In the genomic region with DNA sequence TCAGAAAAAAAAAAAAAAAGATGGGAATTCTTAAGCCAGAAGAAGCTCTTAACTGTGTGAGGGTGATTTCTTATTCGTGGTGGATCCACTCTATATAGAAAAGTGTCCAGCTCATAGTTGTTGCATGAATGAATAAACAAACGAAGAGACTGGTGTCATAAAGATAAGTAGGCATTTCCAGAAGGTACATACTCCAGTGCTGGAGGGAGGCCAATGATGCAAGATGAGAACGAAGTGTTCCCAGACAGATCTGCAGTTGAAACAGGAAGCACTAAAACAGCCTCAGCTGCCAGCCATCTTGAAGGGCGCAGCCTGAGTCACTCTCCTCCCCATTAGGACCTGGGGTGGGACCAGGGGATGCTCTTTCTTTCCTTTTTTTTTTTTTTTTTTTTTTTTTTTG, we compare ENCODE assay signal across 10 cellular contexts. TPM values are rescaled to one million over a fixed set of nuclear protein-coding genes. Genes with fewer than 3 reads are reported as not detected.
DNase-seq lines count a peak whose midpoint lies in the region; ATAC-seq and TF ChIP-seq lines count a peak whose summit lies in the region.
"Had no signal": no experiment of that assay in that cellular context is flagged by ENCODE, and none has a peak within 500 bp of the region (broad histone marks: within the 10 kb centered on the region; RNA-seq: fewer than 3 reads in every experiment).

No MANE protein-coding gene starts in this region.

- H3K36me3 ChIP-seq in CD4-positive, alpha-beta memory T cell (ENCODE audit: insufficient read depth, low read length) = no peaks in the 10 kb centered on the region
- H3K36me3 ChIP-seq: cardiac muscle cell had no signal

- no peak overlapping the region for H3K4me3 ChIP-seq in CD4-positive, alpha-beta memory T cell (ENCODE audit: low read length in 2 of 2)
- H3K4me3 ChIP-seq: cardiac muscle cell had no signal

- no peak overlapping the region for H3K27ac ChIP-seq in CD4-positive, alpha-beta memory T cell (ENCODE audit: low read depth, low read length)
- H3K27ac ChIP-seq: cardiac muscle cell had no signal

- peaks cover 0 to 3% of the 10 kb centered on the region in 2 donors for H3K36me3 Mint-ChIP-seq in CD4-positive, alpha-beta memory T cell
- H3K36me3 Mint-ChIP-seq: natural killer cell treated with Interleukin-12 subunit alpha and Interleukin-12 subunit beta and Interleukin-15 and Interleukin-18, amount 100 ng/mL, for 72 hours had no signal

- ATAC-seq in omental fat pad (ENCODE audit: low FRiP score) = peak; percentile 66
- ATAC-seq: natural killer cell treated with Interleukin-12 subunit alpha and Interleukin-12 subunit beta and Interleukin-15 and Interleukin-18, amount 100 ng/mL, for 72 hours had no signal

- no peaks in the 10 kb centered on the region for H3K4me1 ChIP-seq in CD4-positive, alpha-beta memory T cell (ENCODE audit: insufficient read depth, low read length)

- intact Hi-C loops in CD4-positive, alpha-beta memory T cell (cut with micrococcal nuclease) = no loop called here

- H3K9me3 Mint-ChIP-seq in CD4-positive, alpha-beta memory T cell = peaks cover 0 to 2% (median 0%) of the 10 kb centered on the region in 8 donors
- H3K9me3 Mint-ChIP-seq: natural killer cell treated with Interleukin-12 subunit alpha and Interleukin-12 subunit beta and Interleukin-15 and Interleukin-18, amount 100 ng/mL, for 72 hours had no signal

- POLR2A ChIA-PET in CD4-positive, alpha-beta memory T cell (lab: Charles Lee; ENCODE audit: partially characterized antibody) = no interaction called here

- peaks cover under 1 to 4% (median under 1%) of the 10 kb centered on the region in 4 donors for H3K4me1 Mint-ChIP-seq in CD4-positive, alpha-beta memory T cell

- DNase-seq in DMS79 (lab: John Stamatoyannopoulos, UW) (peak; percentile 96), NCI-H2171 (lab: John Stamatoyannopoulos, UW) (peak; percentile 60), dedifferentiated amniotic fluid mesenchymal stem cell (ENCODE audit: extremely low spot score) (peak; percentile 18), omental fat pad (ENCODE audit: low spot score) (no peak), retina (no peak), putamen (ENCODE audit: low spot score) (no peak), UCSD-AML1 (lab: John Stamatoyannopoulos, UW; ENCODE audit: unreplicated experiment) (no peak)
- no peak for DNase-seq in CD4-positive, alpha-beta memory T cell

- H3K27me3 Mint-ChIP-seq in CD4-positive, alpha-beta memory T cell = peaks cover 2 to 8% of the 10 kb centered on the region in 2 donors

- no peak overlapping the region for H3K4me3 Mint-ChIP-seq in CD4-positive, alpha-beta memory T cell
- H3K4me3 Mint-ChIP-seq: natural killer cell treated with Interleukin-12 subunit alpha and Interleukin-12 subunit beta and Interleukin-15 and Interleukin-18, amount 100 ng/mL, for 72 hours had no signal

- CTCF ChIA-PET in CD4-positive, alpha-beta memory T cell (lab: Charles Lee; ENCODE audit: partially characterized antibody) = interaction anchor here (0.6 kb wide), 1 partner anchor 75 kb away, joined by 3 read pairs; no protein-coding TSS in a partner anchor

- H3K27me3 ChIP-seq in CD4-positive, alpha-beta memory T cell (ENCODE audit: insufficient read depth, low read length) = no peaks in the 10 kb centered on the region
- H3K27me3 ChIP-seq: cardiac muscle cell had no signal

- no peak overlapping the region for H3K27ac Mint-ChIP-seq in CD4-positive, alpha-beta memory T cell
- H3K27ac Mint-ChIP-seq: natural killer cell treated with Interleukin-12 subunit alpha and Interleukin-12 subunit beta and Interleukin-15 and Interleukin-18, amount 100 ng/mL, for 72 hours had no signal

- no peak for TF ChIP-seq CTCF in omental fat pad (IDR thresholded peaks at IDR 0.05)

- H3K9me3 ChIP-seq in CD4-positive, alpha-beta memory T cell (ENCODE audit: control insufficient read depth in 1 of 2, low read length in 2 of 2) = no peaks in the 10 kb centered on the region

RNA-seq across cellular contexts. Expression of gene HOPX, which starts 47.4 kb away (rescaled TPM):
- 1 to 10 TPM; 2.4 to 6.8 (median 4.1) TPM for total RNA-seq in omental fat pad
- 10 to 100 TPM; 16.9 to 19.3 TPM for total RNA-seq in CD4-positive, alpha-beta memory T cell
- 100 to 1,000 TPM; 128 to 163 TPM for polyA plus RNA-seq in CD4-positive, alpha-beta memory T cell

Comparison
In these comparisons a context has a peak if more than half of its experiments do, and no peak if none do; other contexts are left out.
1. DNase-seq: peak in DMS79 (single experiment), NCI-H2171 (single experiment) and dedifferentiated amniotic fluid mesenchymal stem cell (single experiment); none in omental fat pad (single experiment), retina (single experiment), putamen (single experiment), UCSD-AML1 (single experiment) and CD4-positive, alpha-beta memory T cell (0 of 5).